8 cellular contexts compared by ENCODE assay signal in the genomic region with DNA sequence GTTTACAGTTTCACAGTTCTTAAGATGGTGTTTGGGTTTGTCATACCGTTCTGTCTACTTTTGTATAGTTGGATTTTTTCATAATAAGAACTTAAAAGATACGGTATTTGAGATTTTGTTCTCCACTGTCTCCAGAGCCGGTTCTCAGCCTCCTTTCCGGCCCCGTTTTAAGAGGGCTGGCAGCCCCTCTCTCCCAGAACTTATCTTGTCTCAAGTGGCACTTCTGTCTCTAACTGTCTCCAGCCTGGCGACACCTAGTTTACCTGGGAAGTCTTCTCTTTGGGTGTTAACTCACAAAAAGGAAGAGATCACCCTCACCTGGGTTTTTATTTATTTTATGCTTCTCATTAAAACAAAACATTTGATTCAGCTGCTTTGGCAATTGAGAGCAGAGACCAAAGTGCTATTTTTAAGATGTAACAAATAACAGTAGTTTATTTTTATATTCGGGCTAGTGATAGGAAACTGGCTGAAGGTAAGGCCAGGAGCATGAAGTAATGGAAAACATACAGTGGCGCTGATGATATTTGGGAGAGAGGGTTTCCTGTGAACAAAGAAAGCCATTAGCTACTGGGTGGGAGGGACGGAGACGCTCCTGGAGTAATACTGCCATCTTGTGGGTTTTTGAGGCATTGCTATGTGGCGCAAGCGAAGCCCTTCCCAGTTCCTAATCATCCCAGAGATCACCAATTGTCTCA. TPM values are rescaled to one million over a fixed set of nuclear protein-coding genes. Genes with fewer than 3 reads are reported as not detected.
DNase-seq lines count a peak whose midpoint lies in the region; ATAC-seq and TF ChIP-seq lines count a peak whose summit lies in the region.

No MANE protein-coding gene starts in this region.

- H3K27me3 ChIP-seq in BLaER1 (no peaks in the 10 kb centered on the region), liver (ENCODE audit: control insufficient read depth in 4 of 4, insufficient read depth in 4 of 4, low read length in 3 of 4) (no peaks in the 10 kb centered on the region)

- no peaks in the 10 kb centered on the region for H4K20me1 ChIP-seq in BLaER1

- DNase-seq in NCI-H2227 (lab: John Stamatoyannopoulos, UW; ENCODE audit: unreplicated experiment) (peak; percentile 78), dedifferentiated amniotic fluid mesenchymal stem cell (ENCODE audit: extremely low spot score) (peak; percentile 85)
- DNase-seq in activated CD4-positive, alpha-beta T cell treated with anti-CD3 and anti-CD28 coated beads for 1 hour = peak; percentile 40
- peak; percentile 18 to 44 (median 31) for DNase-seq in stimulated activated CD4-positive, alpha-beta T cell treated with anti-CD3 and anti-CD28 coated beads, TNF-alpha, amount 100 ng/mL, for 1 hour (ENCODE audit: low read depth in 3 of 3, low spot score in 1 of 3)

- WGBS in liver = 30% methylated on average over 12 of the region's 12 CpGs

- TF ChIP-seq RAD21 in liver (IDR thresholded peaks at IDR 0.05) = peak; percentile 98 to 99

- peak overlapping the region; percentile 20; the same call in 1 of the 2 replicates for H3K9ac ChIP-seq in BLaER1
- H3K9ac ChIP-seq in liver (ENCODE audit: low read depth in 1 of 2, low read length in 2 of 2) = peak overlapping the region in 1 of 2 donors; percentile 66

- H3K9me3 ChIP-seq in BLaER1 = no peaks in the 10 kb centered on the region
- H3K9me3 ChIP-seq in liver (ENCODE audit: control insufficient read depth in 4 of 4, low read length in 3 of 4) = no peaks in the 10 kb centered on the region

- H3K36me3 ChIP-seq in BLaER1 (no peaks in the 10 kb centered on the region), liver (ENCODE audit: control insufficient read depth in 4 of 4, insufficient read depth in 3 of 4, low read depth in 1 of 4, low read length in 3 of 4) (peaks cover 0 to 2% (median 0%) of the 10 kb centered on the region in 4 donors)

- H3K27ac ChIP-seq in BLaER1 = no peak overlapping the region; the same call in 1 of the 2 replicates
- H3K27ac ChIP-seq in liver (ENCODE audit: low read depth in 1 of 2, low read length in 2 of 2) = no peak overlapping the region

- peak; percentile 92 for ATAC-seq in GM18909 (IDR thresholded peaks at IDR 0.05; ENCODE audit: poor library complexity, unreplicated experiment)
- ATAC-seq in HG03175 (IDR thresholded peaks at IDR 0.05; ENCODE audit: unreplicated experiment) = peak; percentile 89

- H3K4me1 ChIP-seq in BLaER1 (peaks cover 12% of the 10 kb centered on the region), liver (ENCODE audit: control insufficient read depth in 4 of 4, insufficient read depth in 4 of 4, low read length in 3 of 4) (peaks cover 0 to 7% (median 1%) of the 10 kb centered on the region in 4 donors)

- H3K4me3 ChIP-seq in BLaER1 (no peak overlapping the region), liver (ENCODE audit: low read depth in 1 of 3, low read length in 3 of 3) (no peak overlapping the region)

- peak; percentile 99 for TF ChIP-seq CTCF in liver (IDR thresholded peaks at IDR 0.05; ENCODE audit: low read depth, low read length, missing input control)

- H3K4me2 ChIP-seq in BLaER1 = peak overlapping the region; percentile 25; the same call in 1 of the 2 replicates

TF ChIP-seq in liver, 16 proteins besides CTCF, POLR2A, EP300 and RAD21:
- TF ChIP-seq, protein P1, sequence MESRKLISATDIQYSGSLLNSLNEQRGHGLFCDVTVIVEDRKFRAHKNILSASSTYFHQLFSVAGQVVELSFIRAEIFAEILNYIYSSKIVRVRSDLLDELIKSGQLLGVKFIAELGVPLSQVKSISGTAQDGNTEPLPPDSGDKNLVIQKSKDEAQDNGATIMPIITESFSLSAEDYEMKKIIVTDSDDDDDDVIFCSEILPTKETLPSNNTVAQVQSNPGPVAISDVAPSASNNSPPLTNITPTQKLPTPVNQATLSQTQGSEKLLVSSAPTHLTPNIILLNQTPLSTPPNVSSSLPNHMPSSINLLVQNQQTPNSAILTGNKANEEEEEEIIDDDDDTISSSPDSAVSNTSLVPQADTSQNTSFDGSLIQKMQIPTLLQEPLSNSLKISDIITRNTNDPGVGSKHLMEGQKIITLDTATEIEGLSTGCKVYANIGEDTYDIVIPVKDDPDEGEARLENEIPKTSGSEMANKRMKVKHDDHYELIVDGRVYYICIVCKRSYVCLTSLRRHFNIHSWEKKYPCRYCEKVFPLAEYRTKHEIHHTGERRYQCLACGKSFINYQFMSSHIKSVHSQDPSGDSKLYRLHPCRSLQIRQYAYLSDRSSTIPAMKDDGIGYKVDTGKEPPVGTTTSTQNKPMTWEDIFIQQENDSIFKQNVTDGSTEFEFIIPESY (IDR thresholded peaks at IDR 0.05) = peak; percentile 18
- TF ChIP-seq GABPA (IDR thresholded peaks at IDR 0.05 in 1 of 2, conservative IDR thresholded peaks at IDR 0.05 in 1 of 2) (peak in 1 of 2 donors; percentile 44), FOXA2 (IDR thresholded peaks at IDR 0.05) (no peak), YY1 (IDR thresholded peaks at IDR 0.05) (peak; percentile 39), NR2F2 (IDR thresholded peaks at IDR 0.05) (no peak), HNF4A (conservative IDR thresholded peaks at IDR 0.05) (peak in 1 of 2 donors; percentile 6)
- TF ChIP-seq, protein P2, sequence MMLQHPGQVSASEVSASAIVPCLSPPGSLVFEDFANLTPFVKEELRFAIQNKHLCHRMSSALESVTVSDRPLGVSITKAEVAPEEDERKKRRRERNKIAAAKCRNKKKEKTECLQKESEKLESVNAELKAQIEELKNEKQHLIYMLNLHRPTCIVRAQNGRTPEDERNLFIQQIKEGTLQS (IDR thresholded peaks at IDR 0.05) = peak; percentile 20

RNA-seq across cellular contexts. Expression of a gene that starts 48.3 kb away (rescaled TPM):
- total RNA-seq in liver = 1 to 10 TPM; 2.0 to 4.0 TPM
- polyA plus RNA-seq in liver = 1 to 10 TPM in 1 of 2 donors, under 1 TPM in 1; 0.47 to 1.8 TPM

Comparison
In these comparisons a context has a peak if more than half of its experiments do, and no peak if none do; other contexts are left out.
1. DNase-seq: peak in every context shown above with its lines; median percentile 85 in dedifferentiated amniotic fluid mesenchymal stem cell; 78 in NCI-H2227; 40 in activated CD4-positive, alpha-beta T cell treated with anti-CD3 and anti-CD28 coated beads for 1 hour; 31 in stimulated activated CD4-positive, alpha-beta T cell treated with anti-CD3 and anti-CD28 coated beads, TNF-alpha, amount 100 ng/mL, for 1 hour.